1 cellular context compared by ENCODE assay signal in the genomic region with DNA sequence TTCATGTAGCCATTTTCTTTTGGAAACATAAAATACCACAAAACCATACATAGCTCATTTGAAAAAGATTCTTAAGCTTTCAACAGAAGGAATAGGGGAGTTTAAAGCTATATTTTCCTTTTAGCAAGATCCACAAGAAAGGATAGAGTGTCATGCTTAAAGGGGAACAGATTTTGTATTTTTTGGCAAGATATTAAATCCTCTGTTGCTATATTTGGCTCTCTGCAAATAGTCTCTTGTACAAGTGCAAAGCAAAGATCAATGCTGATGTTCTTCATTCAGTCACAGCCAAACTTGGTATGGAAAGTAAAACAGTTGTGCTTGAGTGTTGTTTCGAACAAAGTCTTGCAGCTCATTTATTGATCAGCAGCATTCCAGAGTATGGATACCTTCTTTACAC.
TF ChIP-seq lines count a peak whose summit lies in the region.

No MANE protein-coding gene starts in this region.

TF ChIP-seq in SK-N-SH treated with all-trans-retinoic acid at 6 μM for 48 hours, 23 proteins besides CTCF, POLR2A, EP300 and RAD21 (continued from another document):
- TF ChIP-seq, protein P1, sequence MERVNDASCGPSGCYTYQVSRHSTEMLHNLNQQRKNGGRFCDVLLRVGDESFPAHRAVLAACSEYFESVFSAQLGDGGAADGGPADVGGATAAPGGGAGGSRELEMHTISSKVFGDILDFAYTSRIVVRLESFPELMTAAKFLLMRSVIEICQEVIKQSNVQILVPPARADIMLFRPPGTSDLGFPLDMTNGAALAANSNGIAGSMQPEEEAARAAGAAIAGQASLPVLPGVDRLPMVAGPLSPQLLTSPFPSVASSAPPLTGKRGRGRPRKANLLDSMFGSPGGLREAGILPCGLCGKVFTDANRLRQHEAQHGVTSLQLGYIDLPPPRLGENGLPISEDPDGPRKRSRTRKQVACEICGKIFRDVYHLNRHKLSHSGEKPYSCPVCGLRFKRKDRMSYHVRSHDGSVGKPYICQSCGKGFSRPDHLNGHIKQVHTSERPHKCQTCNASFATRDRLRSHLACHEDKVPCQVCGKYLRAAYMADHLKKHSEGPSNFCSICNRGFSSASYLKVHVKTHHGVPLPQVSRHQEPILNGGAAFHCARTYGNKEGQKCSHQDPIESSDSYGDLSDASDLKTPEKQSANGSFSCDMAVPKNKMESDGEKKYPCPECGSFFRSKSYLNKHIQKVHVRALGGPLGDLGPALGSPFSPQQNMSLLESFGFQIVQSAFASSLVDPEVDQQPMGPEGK (CRISPR knock-in tag; IDR thresholded peaks at IDR 0.05; ENCODE audit: borderline replicate concordance): no peak
- TF ChIP-seq, protein P2, sequence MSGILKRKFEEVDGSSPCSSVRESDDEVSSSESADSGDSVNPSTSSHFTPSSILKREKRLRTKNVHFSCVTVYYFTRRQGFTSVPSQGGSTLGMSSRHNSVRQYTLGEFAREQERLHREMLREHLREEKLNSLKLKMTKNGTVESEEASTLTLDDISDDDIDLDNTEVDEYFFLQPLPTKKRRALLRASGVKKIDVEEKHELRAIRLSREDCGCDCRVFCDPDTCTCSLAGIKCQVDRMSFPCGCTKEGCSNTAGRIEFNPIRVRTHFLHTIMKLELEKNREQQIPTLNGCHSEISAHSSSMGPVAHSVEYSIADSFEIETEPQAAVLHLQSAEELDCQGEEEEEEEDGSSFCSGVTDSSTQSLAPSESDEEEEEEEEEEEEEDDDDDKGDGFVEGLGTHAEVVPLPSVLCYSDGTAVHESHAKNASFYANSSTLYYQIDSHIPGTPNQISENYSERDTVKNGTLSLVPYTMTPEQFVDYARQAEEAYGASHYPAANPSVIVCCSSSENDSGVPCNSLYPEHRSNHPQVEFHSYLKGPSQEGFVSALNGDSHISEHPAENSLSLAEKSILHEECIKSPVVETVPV (CRISPR knock-in tag; IDR thresholded peaks at IDR 0.05): no peak
